Comparison of ENCODE assay signal across 22 cellular contexts in genomic region chrX:19686876-19687275, GRCh38.
"Had no signal": no experiment of that assay in that cellular context is flagged by ENCODE, and none has a peak within 500 bp of the region (broad histone marks: within the 10 kb centered on the region; RNA-seq: fewer than 3 reads in every experiment).

No MANE protein-coding gene starts in this region.

- H3K27me3 ChIP-seq: ovary, right atrium auricular region, sigmoid colon, stomach, transverse colon had no signal

- H3K36me3 ChIP-seq: heart left ventricle, ovary, right atrium auricular region, sigmoid colon, stomach, thoracic aorta, transverse colon had no signal

- H3K4me1 ChIP-seq: right atrium auricular region, sigmoid colon had no signal

- H3K27me3 Mint-ChIP-seq: naive B cell had no signal

- H3K27ac Mint-ChIP-seq: endodermal cell had no signal

- H3K4me3 ChIP-seq: coronary artery, heart left ventricle, ovary, right atrium auricular region, sigmoid colon, skin epidermis, stomach, thoracic aorta, transverse colon had no signal

- ATAC-seq: heart left ventricle, left colon had no signal

- FAIRE-seq: endothelial cell of umbilical vein, frontal cortex had no signal

- H3K9me3 Mint-ChIP-seq: neural crest cell had no signal

- DNase-seq: effector CD4-positive, alpha-beta T cell; endodermal cell; erythroblast; heart left ventricle; hippocampal formation; left colon; mesendoderm; naive B cell; nucleus accumbens; ovary; sigmoid colon; stimulated activated naive CD4-positive, alpha-beta T cell; stomach; substantia nigra; transverse colon had no signal

- H3K9me3 ChIP-seq: heart left ventricle, ovary, right atrium auricular region, sigmoid colon, stomach, thoracic aorta, transverse colon had no signal

- H3K27ac ChIP-seq: coronary artery, heart left ventricle, ovary, right atrium auricular region, sigmoid colon, skin epidermis, stomach, thoracic aorta, transverse colon had no signal

- H3K4me3 Mint-ChIP-seq: endodermal cell, neural crest cell had no signal
